1 cellular context compared by ENCODE assay signal in the genomic region with DNA sequence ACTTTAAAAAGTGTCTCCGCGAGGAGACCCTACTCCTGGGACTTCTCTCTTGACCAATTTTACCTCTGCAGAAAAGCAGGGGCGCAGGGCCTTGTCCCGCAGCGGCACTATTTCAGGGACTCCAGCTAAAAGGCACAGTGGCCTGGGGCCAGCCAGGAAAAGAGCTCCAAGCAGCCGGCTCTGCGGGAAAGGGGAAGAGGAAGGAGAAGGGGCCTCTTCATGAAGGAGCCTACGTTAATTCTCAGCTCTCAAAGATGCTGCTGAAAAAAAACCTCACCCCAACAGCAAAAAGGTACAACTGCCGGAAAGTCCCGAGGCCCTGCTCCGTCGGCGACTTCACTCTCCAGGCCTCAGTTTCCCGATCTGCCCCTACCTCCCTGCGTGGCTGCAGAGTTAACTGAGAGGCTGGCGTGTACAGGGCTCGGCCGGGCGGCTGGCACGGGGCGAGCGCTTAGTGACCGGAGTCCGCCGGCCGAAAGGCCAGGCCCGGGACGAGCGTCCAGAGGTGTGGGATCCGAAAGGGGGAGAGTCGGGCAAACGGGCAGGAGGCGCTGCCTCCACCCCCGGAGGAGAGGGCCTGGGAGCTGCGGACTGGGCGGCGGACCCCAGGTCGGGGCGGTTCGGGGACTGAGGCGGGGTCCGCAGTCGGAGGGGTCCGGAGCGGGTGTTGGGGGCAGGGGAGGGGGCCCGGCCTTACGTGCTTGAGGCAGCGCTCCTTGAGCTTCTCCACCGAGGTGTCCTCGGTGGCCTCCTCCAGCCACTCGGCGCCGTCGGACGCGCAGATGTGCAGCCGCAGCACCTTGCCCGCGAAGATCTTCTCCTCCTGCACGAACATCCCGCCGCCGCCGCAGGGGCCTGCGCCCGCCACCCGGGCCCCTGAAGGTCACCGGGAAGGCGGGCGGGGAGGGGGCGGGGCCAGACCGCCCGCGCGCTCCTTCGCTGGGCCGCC.
TF ChIP-seq lines count a peak whose summit lies in the region.

No MANE protein-coding gene starts in this region.

TF ChIP-seq in HepG2, 621 proteins besides CTCF, POLR2A, EP300 and RAD21 (continued from another document and continues in another):
- no peak for TF ChIP-seq ZBTB42 (CRISPR knock-in tag; IDR thresholded peaks at IDR 0.05)
- 0 out of 2 replicates have a peak, but pooled peaks have one; percentile 11 for TF ChIP-seq ZNF331 (CRISPR knock-in tag; IDR thresholded peaks at IDR 0.05)
- no peak for TF ChIP-seq NFE2L2 (IDR thresholded peaks at IDR 0.05; ENCODE audit: low read length)
- TF ChIP-seq CERS6 (CRISPR knock-in tag; IDR thresholded peaks at IDR 0.05): no peak
- no peak for TF ChIP-seq ZNF431 (CRISPR knock-in tag; IDR thresholded peaks at IDR 0.05; ENCODE audit: borderline replicate concordance, low read depth)
- peak; percentile 21; the same call in 1 of the 2 replicates for TF ChIP-seq ZNF547 (CRISPR knock-in tag; IDR thresholded peaks at IDR 0.05)
- TF ChIP-seq ZNF12 (CRISPR knock-in tag; IDR thresholded peaks at IDR 0.05): no peak
- 0 out of 2 replicates have a peak, but pooled peaks have one; percentile 17 for TF ChIP-seq ZNF124 (CRISPR knock-in tag; IDR thresholded peaks at IDR 0.05)
- TF ChIP-seq SIN3A (IDR thresholded peaks at IDR 0.05; ENCODE audit: borderline replicate concordance, low read depth, low read length): peak; percentile 29; the same call in 1 of the 2 replicates
- no peak for TF ChIP-seq SKIL (CRISPR knock-in tag; IDR thresholded peaks at IDR 0.05; ENCODE audit: borderline replicate concordance)
- no peak for TF ChIP-seq ZBTB34 (CRISPR knock-in tag; IDR thresholded peaks at IDR 0.05)
- TF ChIP-seq ZNF792 (CRISPR knock-in tag; IDR thresholded peaks at IDR 0.05): 0 out of 2 replicates have a peak, but pooled peaks have one; percentile 6
- TF ChIP-seq, protein P1, sequence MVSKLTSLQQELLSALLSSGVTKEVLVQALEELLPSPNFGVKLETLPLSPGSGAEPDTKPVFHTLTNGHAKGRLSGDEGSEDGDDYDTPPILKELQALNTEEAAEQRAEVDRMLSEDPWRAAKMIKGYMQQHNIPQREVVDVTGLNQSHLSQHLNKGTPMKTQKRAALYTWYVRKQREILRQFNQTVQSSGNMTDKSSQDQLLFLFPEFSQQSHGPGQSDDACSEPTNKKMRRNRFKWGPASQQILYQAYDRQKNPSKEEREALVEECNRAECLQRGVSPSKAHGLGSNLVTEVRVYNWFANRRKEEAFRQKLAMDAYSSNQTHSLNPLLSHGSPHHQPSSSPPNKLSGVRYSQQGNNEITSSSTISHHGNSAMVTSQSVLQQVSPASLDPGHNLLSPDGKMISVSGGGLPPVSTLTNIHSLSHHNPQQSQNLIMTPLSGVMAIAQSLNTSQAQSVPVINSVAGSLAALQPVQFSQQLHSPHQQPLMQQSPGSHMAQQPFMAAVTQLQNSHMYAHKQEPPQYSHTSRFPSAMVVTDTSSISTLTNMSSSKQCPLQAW (CRISPR knock-in tag; IDR thresholded peaks at IDR 0.05): no peak
- no peak for TF ChIP-seq MTF2 (CRISPR knock-in tag; IDR thresholded peaks at IDR 0.05; ENCODE audit: borderline replicate concordance)
- no peak; the same call in 1 of the 2 replicates for TF ChIP-seq ARHGAP35 (CRISPR knock-in tag; IDR thresholded peaks at IDR 0.05; ENCODE audit: borderline replicate concordance)
- TF ChIP-seq YEATS2 (CRISPR knock-in tag; IDR thresholded peaks at IDR 0.05; ENCODE audit: borderline replicate concordance): no peak
- TF ChIP-seq RBM39 (IDR thresholded peaks at IDR 0.05; ENCODE audit: low read depth, low read length, poor library complexity, severe bottlenecking): no peak
- TF ChIP-seq MYC (CRISPR knock-in tag; IDR thresholded peaks at IDR 0.05; ENCODE audit: borderline replicate concordance): peak; percentile 34; the same call in 1 of the 2 replicates
- TF ChIP-seq FOXK2 (IDR thresholded peaks at IDR 0.05): no peak
- TF ChIP-seq KAT8 (CRISPR knock-in tag; IDR thresholded peaks at IDR 0.05): 0 out of 2 replicates have a peak, but pooled peaks have one; percentile 6
- TF ChIP-seq ZNF260 (CRISPR knock-in tag; IDR thresholded peaks at IDR 0.05; ENCODE audit: borderline replicate concordance, low read depth): no peak
- TF ChIP-seq SMARCC2 (IDR thresholded peaks at IDR 0.05): no peak
- peak; percentile 3; the same call in 1 of the 2 replicates for TF ChIP-seq KLF6 (CRISPR knock-in tag; IDR thresholded peaks at IDR 0.05)
- TF ChIP-seq KLF9 (CRISPR knock-in tag; IDR thresholded peaks at IDR 0.05; ENCODE audit: low read depth): no peak
- TF ChIP-seq, protein P2, sequence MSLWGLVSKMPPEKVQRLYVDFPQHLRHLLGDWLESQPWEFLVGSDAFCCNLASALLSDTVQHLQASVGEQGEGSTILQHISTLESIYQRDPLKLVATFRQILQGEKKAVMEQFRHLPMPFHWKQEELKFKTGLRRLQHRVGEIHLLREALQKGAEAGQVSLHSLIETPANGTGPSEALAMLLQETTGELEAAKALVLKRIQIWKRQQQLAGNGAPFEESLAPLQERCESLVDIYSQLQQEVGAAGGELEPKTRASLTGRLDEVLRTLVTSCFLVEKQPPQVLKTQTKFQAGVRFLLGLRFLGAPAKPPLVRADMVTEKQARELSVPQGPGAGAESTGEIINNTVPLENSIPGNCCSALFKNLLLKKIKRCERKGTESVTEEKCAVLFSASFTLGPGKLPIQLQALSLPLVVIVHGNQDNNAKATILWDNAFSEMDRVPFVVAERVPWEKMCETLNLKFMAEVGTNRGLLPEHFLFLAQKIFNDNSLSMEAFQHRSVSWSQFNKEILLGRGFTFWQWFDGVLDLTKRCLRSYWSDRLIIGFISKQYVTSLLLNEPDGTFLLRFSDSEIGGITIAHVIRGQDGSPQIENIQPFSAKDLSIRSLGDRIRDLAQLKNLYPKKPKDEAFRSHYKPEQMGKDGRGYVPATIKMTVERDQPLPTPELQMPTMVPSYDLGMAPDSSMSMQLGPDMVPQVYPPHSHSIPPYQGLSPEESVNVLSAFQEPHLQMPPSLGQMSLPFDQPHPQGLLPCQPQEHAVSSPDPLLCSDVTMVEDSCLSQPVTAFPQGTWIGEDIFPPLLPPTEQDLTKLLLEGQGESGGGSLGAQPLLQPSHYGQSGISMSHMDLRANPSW (CRISPR knock-in tag; IDR thresholded peaks at IDR 0.05; ENCODE audit: borderline replicate concordance): no peak
- TF ChIP-seq ZNF274 (CRISPR knock-in tag; IDR thresholded peaks at IDR 0.05): peak; percentile 57; the same call in 1 of the 2 replicates
- peak; percentile 32; the same call in 1 of the 2 replicates for TF ChIP-seq MEIS2 (CRISPR knock-in tag; IDR thresholded peaks at IDR 0.05)
- TF ChIP-seq JUNB (CRISPR knock-in tag; IDR thresholded peaks at IDR 0.05; ENCODE audit: borderline replicate concordance): no peak
- peak; percentile 54; the same call in 1 of the 2 replicates for TF ChIP-seq YEATS4 (CRISPR knock-in tag; IDR thresholded peaks at IDR 0.05; ENCODE audit: borderline replicate concordance)
- no peak for TF ChIP-seq ZNF333 (CRISPR knock-in tag; IDR thresholded peaks at IDR 0.05; ENCODE audit: borderline replicate concordance)
- TF ChIP-seq, protein P3, sequence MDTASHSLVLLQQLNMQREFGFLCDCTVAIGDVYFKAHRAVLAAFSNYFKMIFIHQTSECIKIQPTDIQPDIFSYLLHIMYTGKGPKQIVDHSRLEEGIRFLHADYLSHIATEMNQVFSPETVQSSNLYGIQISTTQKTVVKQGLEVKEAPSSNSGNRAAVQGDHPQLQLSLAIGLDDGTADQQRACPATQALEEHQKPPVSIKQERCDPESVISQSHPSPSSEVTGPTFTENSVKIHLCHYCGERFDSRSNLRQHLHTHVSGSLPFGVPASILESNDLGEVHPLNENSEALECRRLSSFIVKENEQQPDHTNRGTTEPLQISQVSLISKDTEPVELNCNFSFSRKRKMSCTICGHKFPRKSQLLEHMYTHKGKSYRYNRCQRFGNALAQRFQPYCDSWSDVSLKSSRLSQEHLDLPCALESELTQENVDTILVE (CRISPR knock-in tag; IDR thresholded peaks at IDR 0.05): peak; percentile 80
- no peak for TF ChIP-seq GZF1 (CRISPR knock-in tag; IDR thresholded peaks at IDR 0.05)
- TF ChIP-seq FUBP1 (CRISPR knock-in tag; IDR thresholded peaks at IDR 0.05; ENCODE audit: borderline replicate concordance): no peak
- 0 out of 2 replicates have a peak, but pooled peaks have one; percentile 58 for TF ChIP-seq GLI4 (CRISPR knock-in tag; IDR thresholded peaks at IDR 0.05; ENCODE audit: borderline replicate concordance)
- TF ChIP-seq PRMT3 (CRISPR knock-in tag; IDR thresholded peaks at IDR 0.05; ENCODE audit: borderline replicate concordance, low read depth): no peak
- 0 out of 2 replicates have a peak, but pooled peaks have one; percentile 58 for TF ChIP-seq ZNF225 (CRISPR knock-in tag; IDR thresholded peaks at IDR 0.05)
- TF ChIP-seq SRSF1 (optimal IDR thresholded peaks at IDR 0.05; ENCODE audit: low read depth, low read length): peak; percentile 40
- no peak for TF ChIP-seq FOSL1 (CRISPR knock-in tag; IDR thresholded peaks at IDR 0.05; ENCODE audit: borderline replicate concordance)
- 0 out of 2 replicates have a peak, but pooled peaks have one; percentile 32 for TF ChIP-seq KMT2B (CRISPR knock-in tag; IDR thresholded peaks at IDR 0.05)
- TF ChIP-seq, protein P4, sequence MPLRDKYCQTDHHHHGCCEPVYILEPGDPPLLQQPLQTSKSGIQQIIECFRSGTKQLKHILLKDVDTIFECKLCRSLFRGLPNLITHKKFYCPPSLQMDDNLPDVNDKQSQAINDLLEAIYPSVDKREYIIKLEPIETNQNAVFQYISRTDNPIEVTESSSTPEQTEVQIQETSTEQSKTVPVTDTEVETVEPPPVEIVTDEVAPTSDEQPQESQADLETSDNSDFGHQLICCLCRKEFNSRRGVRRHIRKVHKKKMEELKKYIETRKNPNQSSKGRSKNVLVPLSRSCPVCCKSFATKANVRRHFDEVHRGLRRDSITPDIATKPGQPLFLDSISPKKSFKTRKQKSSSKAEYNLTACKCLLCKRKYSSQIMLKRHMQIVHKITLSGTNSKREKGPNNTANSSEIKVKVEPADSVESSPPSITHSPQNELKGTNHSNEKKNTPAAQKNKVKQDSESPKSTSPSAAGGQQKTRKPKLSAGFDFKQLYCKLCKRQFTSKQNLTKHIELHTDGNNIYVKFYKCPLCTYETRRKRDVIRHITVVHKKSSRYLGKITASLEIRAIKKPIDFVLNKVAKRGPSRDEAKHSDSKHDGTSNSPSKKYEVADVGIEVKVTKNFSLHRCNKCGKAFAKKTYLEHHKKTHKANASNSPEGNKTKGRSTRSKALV (CRISPR knock-in tag; IDR thresholded peaks at IDR 0.05): 0 out of 2 replicates have a peak, but pooled peaks have one; percentile 70
- TF ChIP-seq ARNT2 (CRISPR knock-in tag; IDR thresholded peaks at IDR 0.05; ENCODE audit: low read depth): 0 out of 2 replicates have a peak, but pooled peaks have one; percentile 23
- TF ChIP-seq, protein P5, sequence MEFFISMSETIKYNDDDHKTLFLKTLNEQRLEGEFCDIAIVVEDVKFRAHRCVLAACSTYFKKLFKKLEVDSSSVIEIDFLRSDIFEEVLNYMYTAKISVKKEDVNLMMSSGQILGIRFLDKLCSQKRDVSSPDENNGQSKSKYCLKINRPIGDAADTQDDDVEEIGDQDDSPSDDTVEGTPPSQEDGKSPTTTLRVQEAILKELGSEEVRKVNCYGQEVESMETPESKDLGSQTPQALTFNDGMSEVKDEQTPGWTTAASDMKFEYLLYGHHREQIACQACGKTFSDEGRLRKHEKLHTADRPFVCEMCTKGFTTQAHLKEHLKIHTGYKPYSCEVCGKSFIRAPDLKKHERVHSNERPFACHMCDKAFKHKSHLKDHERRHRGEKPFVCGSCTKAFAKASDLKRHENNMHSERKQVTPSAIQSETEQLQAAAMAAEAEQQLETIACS (CRISPR knock-in tag; IDR thresholded peaks at IDR 0.05): no peak
- TF ChIP-seq MAZ (IDR thresholded peaks at IDR 0.05; ENCODE audit: borderline replicate concordance, low read depth, low read length): 0 out of 2 replicates have a peak, but pooled peaks have one; percentile 9
- peak; percentile 35; the same call in 1 of the 2 replicates for TF ChIP-seq MAZ (CRISPR knock-in tag; IDR thresholded peaks at IDR 0.05; ENCODE audit: low read depth)
